ENCODE assay signal across 1 cellular context in genomic region chr10:71849461-71849908, GRCh38.
A peak's percentile ranks its signal among the peaks of the same experiment; 100 is the strongest.
TF ChIP-seq lines count a peak whose summit lies in the region.

No MANE protein-coding gene starts in this region.

TF ChIP-seq in K562, 482 proteins besides CTCF, POLR2A, EP300 and RAD21 (continued from another document):
- TF ChIP-seq SMAD4 (CRISPR knock-in tag; conservative IDR thresholded peaks at IDR 0.05) (0 out of 2 replicates have a peak, but pooled peaks have one; percentile 37), ZNF444 (CRISPR knock-in tag; IDR thresholded peaks at IDR 0.05) (no peak), DPF2 (IDR thresholded peaks at IDR 0.05) (peak; percentile 31; the same call in 1 of the 2 replicates), NR2C2 (CRISPR knock-in tag; IDR thresholded peaks at IDR 0.05) (0 out of 2 replicates have a peak, but pooled peaks have one; percentile 9), NR2C2 (tag; IDR thresholded peaks at IDR 0.05) (no peak), PHB2 (IDR thresholded peaks at IDR 0.05; ENCODE audit: low read depth) (0 out of 2 replicates have a peak, but pooled peaks have one; percentile 27), ZNF121 (CRISPR knock-in tag; conservative IDR thresholded peaks at IDR 0.05) (peak; percentile 100), BCOR (IDR thresholded peaks at IDR 0.05) (peak; percentile 95), HEY1 (CRISPR knock-in tag; IDR thresholded peaks at IDR 0.05; ENCODE audit: borderline replicate concordance) (no peak), ZNF12 (CRISPR knock-in tag; IDR thresholded peaks at IDR 0.05) (no peak), RERE (CRISPR knock-in tag; IDR thresholded peaks at IDR 0.05; ENCODE audit: borderline replicate concordance) (no peak)
